Comparison of ENCODE assay signal across 8 cellular contexts in genomic region chr11:117443269-117444186, GRCh38.
A peak's percentile ranks its signal among the peaks of the same experiment; 100 is the strongest.
DNase-seq lines count a peak whose midpoint lies in the region; ATAC-seq and TF ChIP-seq lines count a peak whose summit lies in the region.

No MANE protein-coding gene starts in this region.

- H3K27me3 Mint-ChIP-seq in activated naive CD8-positive, alpha-beta T cell treated with anti-CD3 and anti-CD28 coated beads for 36 hours = peaks cover 6% of the 10 kb centered on the region
- peaks cover 24 to 43% of the 10 kb centered on the region in 2 donors for H3K27me3 Mint-ChIP-seq in stimulated activated naive B cell treated with anti-CD40 and anti-IgM and Interleukin-4, amounts not matched to agents 10 μg/mL and 1 μg/mL and 100 μg/mL, for 72 hours
- peaks cover 22 to 34% of the 10 kb centered on the region in 2 donors for H3K27me3 Mint-ChIP-seq in natural killer cell (ENCODE audit: low read depth in 2 of 2)

- intact Hi-C loops in natural killer cell (cut with micrococcal nuclease) = no loop called here

- peak; percentile 8 for DNase-seq in NCI-H2171 treated with DMSO at 0.1 percent for 48 hours (lab: John Stamatoyannopoulos, UW)
- no peak for DNase-seq in NCI-H2171 (lab: John Stamatoyannopoulos, UW)
- peak; percentile 18 for DNase-seq in MV-4-11 (lab: John Stamatoyannopoulos, UW)
- peak; percentile 19 for DNase-seq in activated naive CD8-positive, alpha-beta T cell treated with anti-CD3 and anti-CD28 coated beads for 36 hours
- peak; percentile 14 for DNase-seq in iPS DF 4.7 (ENCODE audit: extremely low read depth, low spot score)
- DNase-seq in stimulated activated naive B cell treated with anti-CD40 and anti-IgM and Interleukin-4, amounts not matched to agents 10 μg/mL and 1 μg/mL and 100 μg/mL, for 72 hours = no peak
- DNase-seq in natural killer cell = no peak

- H3K36me3 Mint-ChIP-seq in activated naive CD8-positive, alpha-beta T cell treated with anti-CD3 and anti-CD28 coated beads for 36 hours = no peaks in the 10 kb centered on the region
- peaks cover 0 to 13% of the 10 kb centered on the region in 2 donors for H3K36me3 Mint-ChIP-seq in stimulated activated naive B cell treated with anti-CD40 and anti-IgM and Interleukin-4, amounts not matched to agents 10 μg/mL and 1 μg/mL and 100 μg/mL, for 72 hours
- no peaks in the 10 kb centered on the region for H3K36me3 Mint-ChIP-seq in natural killer cell

- no peak overlapping the region for H3K4me3 Mint-ChIP-seq in activated naive CD8-positive, alpha-beta T cell treated with anti-CD3 and anti-CD28 coated beads for 36 hours
- no peak overlapping the region for H3K4me3 Mint-ChIP-seq in stimulated activated naive B cell treated with anti-CD40 and anti-IgM and Interleukin-4, amounts not matched to agents 10 μg/mL and 1 μg/mL and 100 μg/mL, for 72 hours
- H3K4me3 Mint-ChIP-seq in natural killer cell = no peak overlapping the region

- ATAC-seq in stimulated activated naive B cell treated with anti-CD40 and anti-IgM and Interleukin-4, amounts not matched to agents 10 μg/mL and 1 μg/mL and 100 μg/mL, for 72 hours (replicated peaks) = peak; percentile 61 to 69
- ATAC-seq in natural killer cell (no peak), HG02623 (IDR thresholded peaks at IDR 0.05; ENCODE audit: unreplicated experiment) (no peak)

- no peak for TF ChIP-seq CTCF in natural killer cell (IDR thresholded peaks at IDR 0.05)

- no peaks in the 10 kb centered on the region for H3K4me1 Mint-ChIP-seq in activated naive CD8-positive, alpha-beta T cell treated with anti-CD3 and anti-CD28 coated beads for 36 hours
- H3K4me1 Mint-ChIP-seq in stimulated activated naive B cell treated with anti-CD40 and anti-IgM and Interleukin-4, amounts not matched to agents 10 μg/mL and 1 μg/mL and 100 μg/mL, for 72 hours = no peaks in the 10 kb centered on the region
- no peaks in the 10 kb centered on the region for H3K4me1 Mint-ChIP-seq in natural killer cell

- no peak overlapping the region for H3K27ac Mint-ChIP-seq in activated naive CD8-positive, alpha-beta T cell treated with anti-CD3 and anti-CD28 coated beads for 36 hours
- H3K27ac Mint-ChIP-seq in stimulated activated naive B cell treated with anti-CD40 and anti-IgM and Interleukin-4, amounts not matched to agents 10 μg/mL and 1 μg/mL and 100 μg/mL, for 72 hours = no peak overlapping the region
- no peak overlapping the region for H3K27ac Mint-ChIP-seq in natural killer cell

- H3K9me3 Mint-ChIP-seq in activated naive CD8-positive, alpha-beta T cell treated with anti-CD3 and anti-CD28 coated beads for 36 hours = no peaks in the 10 kb centered on the region
- H3K9me3 Mint-ChIP-seq in stimulated activated naive B cell treated with anti-CD40 and anti-IgM and Interleukin-4, amounts not matched to agents 10 μg/mL and 1 μg/mL and 100 μg/mL, for 72 hours = peaks cover 0 to 4% of the 10 kb centered on the region in 2 donors
- peaks cover 0 to 2% of the 10 kb centered on the region in 2 donors for H3K9me3 Mint-ChIP-seq in natural killer cell

Comparison
In these comparisons a context has a peak if more than half of its experiments do, and no peak if none do; other contexts are left out.
1. DNase-seq: peak in NCI-H2171 treated with DMSO at 0.1 percent for 48 hours (single experiment), MV-4-11 (single experiment), activated naive CD8-positive, alpha-beta T cell treated with anti-CD3 and anti-CD28 coated beads for 36 hours (single experiment) and iPS DF 4.7 (single experiment); none in NCI-H2171 (single experiment), stimulated activated naive B cell treated with anti-CD40 and anti-IgM and Interleukin-4, amounts not matched to agents 10 μg/mL and 1 μg/mL and 100 μg/mL, for 72 hours (single experiment) and natural killer cell (single experiment).
2. ATAC-seq: peak in stimulated activated naive B cell treated with anti-CD40 and anti-IgM and Interleukin-4, amounts not matched to agents 10 μg/mL and 1 μg/mL and 100 μg/mL, for 72 hours (2 of 2); none in natural killer cell (0 of 3) and HG02623 (single experiment).